25 cellular contexts compared by ENCODE assay signal in genomic region chr6:117137711-117138110, GRCh38.
"Had no signal": no experiment of that assay in that cellular context is flagged by ENCODE, and none has a peak within 500 bp of the region (broad histone marks: within the 10 kb centered on the region; RNA-seq: fewer than 3 reads in every experiment).

No MANE protein-coding gene starts in this region.

- H3K36me3 Mint-ChIP-seq: memory B cell; naive B cell; natural killer cell treated with Interleukin-12 subunit alpha and Interleukin-12 subunit beta and Interleukin-15 and Interleukin-18, amount 100 ng/mL, for 72 hours; stimulated activated effector memory CD8-positive, alpha-beta T cell treated with anti-CD3 and anti-CD28 coated beads, Interleukin-12 subunit alpha, Interleukin-12 subunit beta, amount 100 ng/mL, for 72 hours had no signal

- H3K27ac Mint-ChIP-seq: dendritic cell treated with granulocyte-macrophage colony-stimulating factor and Interleukin-4, amounts not matched to agents 40 ng/mL and 50 ng/mL, for 4 days; memory B cell; naive B cell; natural killer cell treated with Interleukin-12 subunit alpha and Interleukin-12 subunit beta and Interleukin-15 and Interleukin-18, amount 100 ng/mL, for 72 hours; stimulated activated effector memory CD8-positive, alpha-beta T cell treated with anti-CD3 and anti-CD28 coated beads, Interleukin-12 subunit alpha, Interleukin-12 subunit beta, amount 100 ng/mL, for 72 hours had no signal

- DNase-seq: colonic mucosa; effector memory CD4-positive, alpha-beta T cell; foreskin keratinocyte; glutamatergic neuron; kidney; left cardiac atrium; naive B cell; right lobe of liver; stimulated activated CD4-positive, alpha-beta T cell treated with anti-CD3 and anti-CD28 coated beads, Interleukin-2, amount 100 ng/mL, for 24 hours; stimulated activated CD4-positive, alpha-beta T cell treated with anti-CD3 and anti-CD28 coated beads, Interleukin-4, amount 100 ng/mL, for 24 hours; stimulated activated naive CD4-positive, alpha-beta T cell treated with Interleukin-2 at 50 U/mL for 16 hours; stomach; thyroid gland; trophoblast cell had no signal

- H3K27me3 ChIP-seq: colonic mucosa, esophagus muscularis mucosa, foreskin keratinocyte, hepatocyte, right lobe of liver, stomach, thyroid gland had no signal

- H3K27me3 Mint-ChIP-seq: central memory CD8-positive, alpha-beta T cell; dendritic cell treated with granulocyte-macrophage colony-stimulating factor and Interleukin-4, amounts not matched to agents 40 ng/mL and 50 ng/mL, for 4 days; memory B cell; naive B cell; natural killer cell treated with Interleukin-12 subunit alpha and Interleukin-12 subunit beta and Interleukin-15 and Interleukin-18, amount 100 ng/mL, for 72 hours had no signal

- H2AFZ ChIP-seq: hepatocyte, parathyroid adenoma had no signal

- H3K4me3 ChIP-seq: colonic mucosa, esophagus muscularis mucosa, hepatocyte, lung, prostate gland, right lobe of liver, stomach, thyroid gland had no signal

- H3K9me3 Mint-ChIP-seq: memory B cell; neural crest cell; stimulated activated effector memory CD8-positive, alpha-beta T cell treated with anti-CD3 and anti-CD28 coated beads, Interleukin-12 subunit alpha, Interleukin-12 subunit beta, amount 100 ng/mL, for 72 hours had no signal

- H3K36me3 ChIP-seq: colonic mucosa, esophagus muscularis mucosa, prostate gland, right lobe of liver, stomach, thyroid gland had no signal

- H3K4me1 ChIP-seq: colonic mucosa, foreskin keratinocyte, parathyroid adenoma, prostate gland, right lobe of liver, thyroid gland had no signal

- H3K79me2 ChIP-seq: hepatocyte, parathyroid adenoma had no signal

- H3K4me3 Mint-ChIP-seq: central memory CD8-positive, alpha-beta T cell; dendritic cell treated with granulocyte-macrophage colony-stimulating factor and Interleukin-4, amounts not matched to agents 40 ng/mL and 50 ng/mL, for 4 days; memory B cell; naive B cell; natural killer cell treated with Interleukin-12 subunit alpha and Interleukin-12 subunit beta and Interleukin-15 and Interleukin-18, amount 100 ng/mL, for 72 hours; neural crest cell; stimulated activated effector memory CD8-positive, alpha-beta T cell treated with anti-CD3 and anti-CD28 coated beads, Interleukin-12 subunit alpha, Interleukin-12 subunit beta, amount 100 ng/mL, for 72 hours had no signal

- H3K4me1 Mint-ChIP-seq: central memory CD8-positive, alpha-beta T cell; memory B cell; naive B cell; neural crest cell; stimulated activated effector memory CD8-positive, alpha-beta T cell treated with anti-CD3 and anti-CD28 coated beads, Interleukin-12 subunit alpha, Interleukin-12 subunit beta, amount 100 ng/mL, for 72 hours had no signal

- ATAC-seq: foreskin keratinocyte; natural killer cell treated with Interleukin-12 subunit alpha and Interleukin-12 subunit beta and Interleukin-15 and Interleukin-18, amount 100 ng/mL, for 72 hours; right lobe of liver; stimulated activated effector memory CD8-positive, alpha-beta T cell treated with anti-CD3 and anti-CD28 coated beads, Interleukin-12 subunit alpha, Interleukin-12 subunit beta, amount 100 ng/mL, for 72 hours had no signal

- H3K9me3 ChIP-seq: colonic mucosa, esophagus muscularis mucosa, prostate gland, right lobe of liver, stomach, thyroid gland had no signal

- H3K4me2 ChIP-seq: hepatocyte had no signal

- H3K9ac ChIP-seq: parathyroid adenoma had no signal

- H3K27ac ChIP-seq: colonic mucosa, esophagus muscularis mucosa, foreskin keratinocyte, hepatocyte, parathyroid adenoma, prostate gland, right lobe of liver, stomach, thyroid gland had no signal
